In the genomic region with DNA sequence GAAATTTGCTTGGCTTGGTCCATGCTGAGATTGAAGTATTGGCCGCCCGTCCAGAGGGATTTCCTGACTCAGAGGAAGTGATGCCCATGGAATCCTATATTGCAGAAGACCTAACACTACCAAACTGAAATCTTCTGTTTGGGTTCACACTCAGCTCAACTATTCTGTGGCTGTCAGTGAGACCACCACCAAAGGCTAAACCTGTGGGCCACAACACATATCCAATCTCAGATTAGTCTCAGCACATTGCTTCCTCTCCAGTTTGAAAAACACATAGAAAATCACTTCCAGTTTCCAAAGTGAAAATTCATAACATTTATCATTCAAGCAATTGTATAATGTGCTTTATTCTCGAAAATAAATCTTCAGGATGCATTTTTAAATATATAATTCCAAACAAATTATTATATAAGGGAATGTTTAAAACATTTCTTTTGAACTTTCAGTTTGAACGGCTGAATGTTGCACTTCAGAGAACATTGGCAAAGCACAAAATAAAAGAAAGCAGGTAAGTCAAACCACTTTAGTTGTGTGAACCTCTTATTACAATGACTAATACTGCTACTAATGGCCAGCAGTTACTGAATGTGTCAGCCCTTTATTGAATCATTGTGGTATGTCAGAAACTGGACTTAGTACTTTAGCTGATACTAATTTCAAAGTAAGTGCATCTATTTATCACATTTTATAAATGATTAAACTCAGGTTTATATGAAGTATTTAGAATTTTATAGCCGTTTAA, we compare ENCODE assay signal across 13 cellular contexts. TPM values are rescaled to one million over a fixed set of nuclear protein-coding genes. Genes with fewer than 3 reads are reported as not detected.
DNase-seq lines count a peak whose midpoint lies in the region; ATAC-seq lines count a peak whose summit lies in the region.
"Had no signal": no experiment of that assay in that cellular context is flagged by ENCODE, and none has a peak within 500 bp of the region (broad histone marks: within the 10 kb centered on the region; RNA-seq: fewer than 3 reads in every experiment).

No MANE protein-coding gene starts in this region.

- POLR2A ChIA-PET in activated CD4-positive, alpha-beta memory T cell treated with anti-CD3 and anti-CD28 coated beads, Interleukin-2, amount 10 ng/mL, durations not matched to agents 7 days and 5 days (lab: Charles Lee) = no interaction called here

- no peak overlapping the region for H3K27ac ChIP-seq in epithelial cell of prostate
- H3K27ac ChIP-seq: adrenal gland; BLaER1 treated with 17β-estradiol and CSF1 and Interleukin-3, amounts not matched to agents 10 nM and 100 nM had no signal

- no peaks in the 10 kb centered on the region for H3K9me3 Mint-ChIP-seq in activated CD4-positive, alpha-beta memory T cell treated with anti-CD3 and anti-CD28 coated beads, Interleukin-2, amount 10 ng/mL, durations not matched to agents 7 days and 5 days

- no peaks in the 10 kb centered on the region for H3K36me3 Mint-ChIP-seq in activated CD4-positive, alpha-beta memory T cell treated with anti-CD3 and anti-CD28 coated beads, Interleukin-2, amount 10 ng/mL, durations not matched to agents 7 days and 5 days (ENCODE audit: low read depth)

- ATAC-seq in GM18498 (IDR thresholded peaks at IDR 0.05; ENCODE audit: unreplicated experiment) = peak; percentile 79
- ATAC-seq in GM21390 (IDR thresholded peaks at IDR 0.05; ENCODE audit: unreplicated experiment) = peak; percentile 73
- peak; percentile 99 for ATAC-seq in HG03432 (IDR thresholded peaks at IDR 0.05; ENCODE audit: unreplicated experiment)
- ATAC-seq: Right ventricle myocardium inferior had no signal

- H3K27me3 Mint-ChIP-seq in activated CD4-positive, alpha-beta memory T cell treated with anti-CD3 and anti-CD28 coated beads, Interleukin-2, amount 10 ng/mL, durations not matched to agents 7 days and 5 days = peaks cover under 1% of the 10 kb centered on the region

- DNase-seq in epithelial cell of prostate (ENCODE audit: low read depth, low spot score) (peak; percentile 34), NCI-H446 (lab: John Stamatoyannopoulos, UW) (no peak), AML-193 (lab: John Stamatoyannopoulos, UW) (no peak)
- no peak for DNase-seq in activated CD4-positive, alpha-beta memory T cell treated with anti-CD3 and anti-CD28 coated beads, Interleukin-2, amount 10 ng/mL, durations not matched to agents 7 days and 5 days
- DNase-seq in activated naive CD4-positive, alpha-beta T cell treated with Interleukin-2 at 50 U/mL for 16 hours = no peak
- DNase-seq: activated CD4-positive, alpha-beta T cell treated with anti-CD3 and anti-CD28 coated beads for 48 hours; adrenal gland; erythroblast had no signal

- CTCF ChIA-PET in activated CD4-positive, alpha-beta memory T cell treated with anti-CD3 and anti-CD28 coated beads, Interleukin-2, amount 10 ng/mL, durations not matched to agents 7 days and 5 days (lab: Charles Lee) = no interaction called here

- H3K27ac Mint-ChIP-seq in activated CD4-positive, alpha-beta memory T cell treated with anti-CD3 and anti-CD28 coated beads, Interleukin-2, amount 10 ng/mL, durations not matched to agents 7 days and 5 days = no peak overlapping the region

- H3K4me3 Mint-ChIP-seq in activated CD4-positive, alpha-beta memory T cell treated with anti-CD3 and anti-CD28 coated beads, Interleukin-2, amount 10 ng/mL, durations not matched to agents 7 days and 5 days = no peak overlapping the region

- H3K4me1 Mint-ChIP-seq in activated CD4-positive, alpha-beta memory T cell treated with anti-CD3 and anti-CD28 coated beads, Interleukin-2, amount 10 ng/mL, durations not matched to agents 7 days and 5 days = no peaks in the 10 kb centered on the region

RNA-seq across cellular contexts. Expression of a gene that starts 37.0 kb away (rescaled TPM):
- total RNA-seq in activated CD4-positive, alpha-beta memory T cell treated with anti-CD3 and anti-CD28 coated beads, Interleukin-2, amount 10 ng/mL, durations not matched to agents 7 days and 5 days = not detected

RNA-seq across cellular contexts. Expression of a gene that starts 55.2 kb away (rescaled TPM):
- total RNA-seq in activated CD4-positive, alpha-beta memory T cell treated with anti-CD3 and anti-CD28 coated beads, Interleukin-2, amount 10 ng/mL, durations not matched to agents 7 days and 5 days = under 1 TPM in 1 of 2 experiments, not detected in 1; 0.10 TPM
